Comparison of ENCODE assay signal across 10 cellular contexts in genomic region chr12:27627123-27627835, GRCh38.
A peak's percentile ranks its signal among the peaks of the same experiment; 100 is the strongest.
DNase-seq lines count a peak whose midpoint lies in the region; ATAC-seq and TF ChIP-seq lines count a peak whose summit lies in the region.
"Had no signal": no experiment of that assay in that cellular context is flagged by ENCODE, and none has a peak within 500 bp of the region (broad histone marks: within the 10 kb centered on the region; RNA-seq: fewer than 3 reads in every experiment).

No MANE protein-coding gene starts in this region.

- peaks cover 0 to 5% (median 0%) of the 10 kb centered on the region in 5 donors for H3K36me3 Mint-ChIP-seq in naive thymus-derived CD4-positive, alpha-beta T cell
- H3K36me3 Mint-ChIP-seq: CD4-positive, CD25-positive, alpha-beta regulatory T cell had no signal

- no peak overlapping the region for H3K4me2 ChIP-seq in OCI-LY7 (ENCODE audit: low read length)

- no peaks in the 10 kb centered on the region for H3K79me2 ChIP-seq in OCI-LY7 (ENCODE audit: insufficient read depth, low read depth, low read length)

- H3K9me2 ChIP-seq in OCI-LY7 (ENCODE audit: insufficient read depth, low read length) = no peaks in the 10 kb centered on the region

- TF ChIP-seq POLR2A in uterus (IDR thresholded peaks at IDR 0.05) = no peak

- no peak for TF ChIP-seq CTCF in uterus (IDR thresholded peaks at IDR 0.05)
- no peak for TF ChIP-seq CTCF in OCI-LY7 (conservative IDR thresholded peaks at IDR 0.05; ENCODE audit: low read length)

- BruUV-seq in OCI-LY7 (replicated peaks; lab: Mats Ljungman, UMichigan) = no TSS peak

- intact Hi-C loops in Right ventricle myocardium inferior (cut with DNase I) = loop anchor here (5.0 kb wide), 1 partner anchor 35 kb away; no protein-coding TSS in a partner anchor
- intact Hi-C loops in cardiac septum (cut with DNase I) = no loop called here
- intact Hi-C loops in uterus (cut with DNase I; ENCODE audit: low total_unique reads) = no loop called here
- intact Hi-C loops in naive thymus-derived CD4-positive, alpha-beta T cell (cut with micrococcal nuclease) = no loop called here
- intact Hi-C loops in posterior vena cava (cut with DNase I) = loop anchor here in 1 of 2 donors (10.0 kb wide), 1 partner anchor 72 kb away; no protein-coding TSS in a partner anchor
- intact Hi-C loops in OCI-LY7 (cut with micrococcal nuclease; ENCODE audit: unreplicated experiment) = no loop called here

- H3K27ac Mint-ChIP-seq in naive thymus-derived CD4-positive, alpha-beta T cell = no peak overlapping the region
- H3K27ac Mint-ChIP-seq: CD4-positive, CD25-positive, alpha-beta regulatory T cell had no signal

- no peaks in the 10 kb centered on the region for H3K9me3 ChIP-seq in uterus
- no peaks in the 10 kb centered on the region for H3K9me3 ChIP-seq in naive thymus-derived CD4-positive, alpha-beta T cell (ENCODE audit: control insufficient read depth in 2 of 3, low read length in 3 of 3)
- H3K9me3 ChIP-seq in OCI-LY7 (ENCODE audit: low read length) = no peaks in the 10 kb centered on the region

- no peak overlapping the region for H3K4me3 ChIP-seq in uterus
- H3K4me3 ChIP-seq in naive thymus-derived CD4-positive, alpha-beta T cell (ENCODE audit: low read length) = no peak overlapping the region
- no peak overlapping the region for H3K4me3 ChIP-seq in OCI-LY7 (ENCODE audit: low read depth, low read length, poor library complexity, severe bottlenecking)

- no peaks in the 10 kb centered on the region for H3K27me3 ChIP-seq in uterus
- H3K27me3 ChIP-seq in naive thymus-derived CD4-positive, alpha-beta T cell (ENCODE audit: control insufficient read depth in 2 of 2, insufficient read depth in 2 of 2, low read length in 2 of 2) = no peaks in the 10 kb centered on the region

- POLR2A ChIA-PET in naive thymus-derived CD4-positive, alpha-beta T cell (lab: Charles Lee) = no interaction called here
- POLR2A ChIA-PET in OCI-LY7 (lab: Charles Lee) = interaction anchor here (0.6 to 0.7 kb wide), 3 partner anchors 53 to 211 kb away, joined by 3 to 5 read pairs (median 3); no protein-coding TSS in a partner anchor

- peaks cover 0 to 22% (median 10%) of the 10 kb centered on the region in 7 donors for H3K4me1 Mint-ChIP-seq in naive thymus-derived CD4-positive, alpha-beta T cell

- H3K4me3 Mint-ChIP-seq in naive thymus-derived CD4-positive, alpha-beta T cell = no peak overlapping the region
- H3K4me3 Mint-ChIP-seq: CD4-positive, CD25-positive, alpha-beta regulatory T cell had no signal

- no peaks in the 10 kb centered on the region for H3K4me1 ChIP-seq in uterus
- no peaks in the 10 kb centered on the region for H3K4me1 ChIP-seq in naive thymus-derived CD4-positive, alpha-beta T cell (ENCODE audit: control insufficient read depth in 2 of 2, insufficient read depth in 2 of 2, low read length in 2 of 2)
- H3K4me1 ChIP-seq in OCI-LY7 (ENCODE audit: insufficient read depth, low read length, poor library complexity, severe bottlenecking) = no peaks in the 10 kb centered on the region

- no peaks in the 10 kb centered on the region for H3K36me3 ChIP-seq in uterus
- no peaks in the 10 kb centered on the region for H3K36me3 ChIP-seq in naive thymus-derived CD4-positive, alpha-beta T cell (ENCODE audit: control insufficient read depth in 2 of 3, insufficient read depth in 3 of 3, low read length in 3 of 3)
- no peaks in the 10 kb centered on the region for H3K36me3 ChIP-seq in OCI-LY7 (ENCODE audit: insufficient read depth, low read length)

- no peak for DNase-seq in Right ventricle myocardium inferior (ENCODE audit: missing footprints)
- DNase-seq in cardiac septum (ENCODE audit: low spot score) = no peak
- peak; percentile 85 for DNase-seq in NOMO-1 treated with DMSO at 0.1 percent for 48 hours (lab: John Stamatoyannopoulos, UW; ENCODE audit: unreplicated experiment)
- DNase-seq in fibroblast of peridontal ligament (ENCODE audit: extremely low read depth) = peak; percentile 94
- DNase-seq in uterus = peak; percentile 23 to 38
- DNase-seq in naive thymus-derived CD4-positive, alpha-beta T cell = no peak
- no peak for DNase-seq in posterior vena cava (ENCODE audit: low spot score)
- no peak for DNase-seq in OCI-LY7 (ENCODE audit: low spot score)
- DNase-seq: stimulated activated CD4-positive, alpha-beta T cell treated with anti-CD3 and anti-CD28 coated beads, Interleukin-15, amount 100 ng/mL, for 24 hours had no signal

- peak; percentile 44 for ATAC-seq in Right ventricle myocardium inferior
- no peak for ATAC-seq in naive thymus-derived CD4-positive, alpha-beta T cell

- H3K27ac ChIP-seq in uterus (peak overlapping the region; percentile 18 to 68), OCI-LY7 (ENCODE audit: low read depth, low read length, poor library complexity, severe bottlenecking) (no peak overlapping the region)
- H3K27ac ChIP-seq in naive thymus-derived CD4-positive, alpha-beta T cell (ENCODE audit: low read depth, low read length) = no peak overlapping the region

- H2AFZ ChIP-seq in OCI-LY7 (ENCODE audit: low read length) = no peak overlapping the region

- no peaks in the 10 kb centered on the region for H4K20me1 ChIP-seq in OCI-LY7 (ENCODE audit: insufficient read depth, low read length)

- no peaks in the 10 kb centered on the region for H3K9me3 Mint-ChIP-seq in naive thymus-derived CD4-positive, alpha-beta T cell
- H3K9me3 Mint-ChIP-seq: CD4-positive, CD25-positive, alpha-beta regulatory T cell had no signal

- H3K27me3 Mint-ChIP-seq in naive thymus-derived CD4-positive, alpha-beta T cell = no peaks in the 10 kb centered on the region

- CTCF ChIA-PET in naive thymus-derived CD4-positive, alpha-beta T cell (lab: Charles Lee) = no interaction called here
- CTCF ChIA-PET in OCI-LY7 (lab: Charles Lee; ENCODE audit: unreplicated experiment) = no interaction called here

Comparison
In these comparisons a context has a peak if more than half of its experiments do, and no peak if none do; other contexts are left out.
1. DNase-seq: peak in NOMO-1 treated with DMSO at 0.1 percent for 48 hours (single experiment), fibroblast of peridontal ligament (single experiment) and uterus (2 of 2); none in Right ventricle myocardium inferior (single experiment), cardiac septum (single experiment), naive thymus-derived CD4-positive, alpha-beta T cell (0 of 9), posterior vena cava (single experiment) and OCI-LY7 (single experiment).
2. H3K27ac ChIP-seq: peak in uterus (2 of 2); none in naive thymus-derived CD4-positive, alpha-beta T cell (single experiment) and OCI-LY7 (single experiment).